In the genomic region with DNA sequence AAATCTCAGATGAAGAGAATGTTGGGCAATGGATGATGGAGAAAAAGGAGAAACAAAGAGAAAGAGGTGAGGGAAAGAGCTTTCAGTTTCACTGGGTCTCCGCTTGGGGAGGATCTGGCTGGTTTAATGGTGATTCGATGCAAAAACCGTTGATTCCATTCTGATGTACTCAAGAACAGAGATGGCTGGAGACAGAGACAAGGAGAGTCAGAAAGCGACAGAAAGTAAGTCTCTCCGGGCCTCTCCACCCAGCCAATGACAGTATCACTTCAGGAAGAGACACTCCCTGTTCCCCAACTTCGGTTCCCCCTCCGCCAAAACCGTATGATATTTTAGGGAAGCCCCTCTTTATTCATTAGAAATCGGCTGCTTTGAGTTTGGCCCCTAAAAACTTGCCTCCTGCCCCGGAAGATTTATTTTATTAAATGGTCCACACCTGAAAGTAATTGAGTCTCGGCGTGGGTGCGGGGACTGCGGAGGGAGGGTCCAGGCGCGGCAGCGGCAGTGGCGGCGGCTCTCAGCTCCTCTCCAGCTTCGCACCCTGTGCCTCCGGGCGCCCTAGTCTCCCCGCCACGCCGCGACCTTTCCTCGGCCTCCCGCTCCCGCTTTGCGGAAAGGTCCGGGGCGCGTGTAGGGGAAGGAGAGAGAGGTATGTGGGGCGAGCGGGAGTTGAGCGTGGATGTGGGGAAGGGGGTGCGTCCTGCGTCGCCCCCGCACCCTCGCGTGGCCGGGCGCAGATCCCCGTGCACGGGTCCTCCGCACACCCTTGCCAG, we compare ENCODE assay signal across 9 cellular contexts. TPM values are rescaled to one million over a fixed set of nuclear protein-coding genes. Genes with fewer than 3 reads are reported as not detected.
A peak's percentile ranks its signal among the peaks of the same experiment; 100 is the strongest.
DNase-seq lines count a peak whose midpoint lies in the region; ATAC-seq, FAIRE-seq and TF ChIP-seq lines count a peak whose summit lies in the region.
"Had no signal": no experiment of that assay in that cellular context is flagged by ENCODE, and none has a peak within 500 bp of the region (broad histone marks: within the 10 kb centered on the region; RNA-seq: fewer than 3 reads in every experiment).

No MANE protein-coding gene starts in this region.

- no peaks in the 10 kb centered on the region for H4K20me1 ChIP-seq in GM23248 (ENCODE audit: insufficient read depth)
- no peaks in the 10 kb centered on the region for H4K20me1 ChIP-seq in keratinocyte (ENCODE audit: control insufficient read depth, extremely low read depth, insufficient read depth, low read length)

- no peak overlapping the region for H3K27ac ChIP-seq in GM23248
- no peak overlapping the region for H3K27ac ChIP-seq in keratinocyte (ENCODE audit: control insufficient read depth, insufficient read depth, low read length)

- 14% methylated on average over 46 to 47 of the region's 47 CpGs for WGBS in GM23248 (ENCODE audit: low coverage in 1 of 2, low lambda C conversion rate in 2 of 2, missing lambda C conversion rate in 2 of 2), 2 experiments

- H2AFZ ChIP-seq in GM23248 (peak overlapping the region; percentile 74), keratinocyte (ENCODE audit: control insufficient read depth, low read length) (no peak overlapping the region)

- CTCF ChIA-PET in HEK293T (lab: Yijun Ruan, JAX): no interaction called here

- H3K4me2 ChIP-seq in GM23248 (ENCODE audit: unreplicated experiment) (peak overlapping the region; percentile 77), keratinocyte (ENCODE audit: control insufficient read depth, extremely low read depth, insufficient read depth, low read depth, low read length) (peak overlapping the region; percentile 89)

- no peaks in the 10 kb centered on the region for H3K9me3 Mint-ChIP-seq in activated T-cell treated with anti-CD3 and anti-CD28 coated beads, Interleukin-2, amount 50 U/mL, for 72 hours
- H3K9me3 Mint-ChIP-seq in stimulated activated effector memory CD8-positive, alpha-beta T cell treated with anti-CD3 and anti-CD28 coated beads, Interleukin-12 subunit alpha, Interleukin-12 subunit beta, amount 100 ng/mL, for 72 hours: no peaks in the 10 kb centered on the region

- peaks cover 0 to 5% of the 10 kb centered on the region in 2 donors for H3K36me3 Mint-ChIP-seq in activated T-cell treated with anti-CD3 and anti-CD28 coated beads, Interleukin-2, amount 50 U/mL, for 72 hours (ENCODE audit: insufficient read depth in 2 of 2)
- H3K36me3 Mint-ChIP-seq in stimulated activated effector memory CD8-positive, alpha-beta T cell treated with anti-CD3 and anti-CD28 coated beads, Interleukin-12 subunit alpha, Interleukin-12 subunit beta, amount 100 ng/mL, for 72 hours: no peaks in the 10 kb centered on the region

- H3K4me1 ChIP-seq in GM23248 (ENCODE audit: insufficient read depth) (no peaks in the 10 kb centered on the region), keratinocyte (ENCODE audit: control insufficient read depth, extremely low read depth, insufficient read depth, low read length) (peaks cover 6% of the 10 kb centered on the region), BE2C (peaks cover 5% of the 10 kb centered on the region)

- H3K36me3 ChIP-seq in GM23248 (ENCODE audit: low read depth) (no peaks in the 10 kb centered on the region), keratinocyte (ENCODE audit: control insufficient read depth in 2 of 2, extremely low read depth in 1 of 2, insufficient read depth in 2 of 2, low read length in 2 of 2) (no peaks in the 10 kb centered on the region), BE2C (no peaks in the 10 kb centered on the region)

- no peak for TF ChIP-seq CTCF in keratinocyte (optimal IDR thresholded peaks at IDR 0.05 in 1 of 3, IDR thresholded peaks at IDR 0.05 in 1 of 3, conservative IDR thresholded peaks at IDR 0.05 in 1 of 3; ENCODE audit: extremely low read depth in 1 of 3, insufficient read depth in 2 of 3, low read length in 3 of 3)
- no peak for TF ChIP-seq CTCF in BE2C (IDR thresholded peaks at IDR 0.05; ENCODE audit: low read depth, low read length)

- peaks cover 76% of the 10 kb centered on the region for H3K27me3 Mint-ChIP-seq in activated T-cell treated with anti-CD3 and anti-CD28 coated beads, Interleukin-2, amount 50 U/mL, for 72 hours (ENCODE audit: low read depth)

- H3F3A ChIP-seq in GM23248 (ENCODE audit: insufficient read depth): peaks cover 8% of the 10 kb centered on the region; the same call in 1 of the 2 replicates

- H3K4me1 Mint-ChIP-seq in activated T-cell treated with anti-CD3 and anti-CD28 coated beads, Interleukin-2, amount 50 U/mL, for 72 hours (ENCODE audit: low read depth): peaks cover 21% of the 10 kb centered on the region
- peaks cover 35% of the 10 kb centered on the region for H3K4me1 Mint-ChIP-seq in stimulated activated effector memory CD8-positive, alpha-beta T cell treated with anti-CD3 and anti-CD28 coated beads, Interleukin-12 subunit alpha, Interleukin-12 subunit beta, amount 100 ng/mL, for 72 hours

- dilution Hi-C loops in keratinocyte (cut with MboI; ENCODE audit: extremely low pct_ligation_motif_present, low sequenced_read_pairs): no loop called here

- H3K79me2 ChIP-seq in GM23248 (ENCODE audit: insufficient read depth): no peaks in the 10 kb centered on the region
- H3K79me2 ChIP-seq in keratinocyte (ENCODE audit: control insufficient read depth, insufficient read depth, low read length): no peaks in the 10 kb centered on the region

- peak overlapping the region; percentile 34 for H3K27ac Mint-ChIP-seq in activated T-cell treated with anti-CD3 and anti-CD28 coated beads, Interleukin-2, amount 50 U/mL, for 72 hours
- peak overlapping the region; percentile 65 for H3K27ac Mint-ChIP-seq in stimulated activated effector memory CD8-positive, alpha-beta T cell treated with anti-CD3 and anti-CD28 coated beads, Interleukin-12 subunit alpha, Interleukin-12 subunit beta, amount 100 ng/mL, for 72 hours

- POLR2A ChIA-PET in HEK293T (lab: Yijun Ruan, JAX): no interaction called here

- H3K27me3 ChIP-seq in GM23248 (replicated peaks; ENCODE audit: insufficient read depth) (peaks cover 49% of the 10 kb centered on the region), keratinocyte (ENCODE audit: control insufficient read depth, extremely low read depth, insufficient read depth, low read length) (peaks cover 56% of the 10 kb centered on the region), BE2C (no peaks in the 10 kb centered on the region)

- H3K9me2 ChIP-seq in GM23248 (ENCODE audit: insufficient read depth): no peaks in the 10 kb centered on the region

- H3K9me1 ChIP-seq in keratinocyte (ENCODE audit: control insufficient read depth, extremely low read depth, insufficient read depth, low read length): no peaks in the 10 kb centered on the region

- H3K4me3 ChIP-seq in GM23248 (peak overlapping the region; percentile 68), keratinocyte (ENCODE audit: control insufficient read depth in 2 of 3, extremely low read depth in 1 of 3, insufficient read depth in 2 of 3, low read depth in 1 of 3, low read length in 3 of 3) (peak overlapping the region in 2 of 3 experiments; percentile 65 to 71), BE2C (ENCODE audit: low read depth, low read length) (no peak overlapping the region)

- peak overlapping the region; percentile 73 to 85 for H3K4me3 Mint-ChIP-seq in activated T-cell treated with anti-CD3 and anti-CD28 coated beads, Interleukin-2, amount 50 U/mL, for 72 hours
- H3K4me3 Mint-ChIP-seq in stimulated activated effector memory CD8-positive, alpha-beta T cell treated with anti-CD3 and anti-CD28 coated beads, Interleukin-12 subunit alpha, Interleukin-12 subunit beta, amount 100 ng/mL, for 72 hours: peak overlapping the region; percentile 81

- in situ Hi-C loops in GM23248 (cut with MboI): no loop called here

- H3K9me3 ChIP-seq in GM23248 (ENCODE audit: low read depth) (no peaks in the 10 kb centered on the region), keratinocyte (ENCODE audit: control insufficient read depth, low read depth, low read length) (no peaks in the 10 kb centered on the region), BE2C (no peaks in the 10 kb centered on the region)

- DNase-seq in GM23248: peak; percentile 34
- peak in 1 of 2 donors; percentile 23 for DNase-seq in activated T-cell treated with anti-CD3 and anti-CD28 coated beads, Interleukin-2, amount 50 U/mL, for 72 hours
- no peak for DNase-seq in keratinocyte (ENCODE audit: low read depth, low spot score)
- no peak for DNase-seq in stimulated activated effector memory CD8-positive, alpha-beta T cell treated with anti-CD3 and anti-CD28 coated beads, Interleukin-12 subunit alpha, Interleukin-12 subunit beta, amount 100 ng/mL, for 72 hours (ENCODE audit: low spot score in 2 of 2)
- DNase-seq in OCI-M2 (lab: John Stamatoyannopoulos, UW; ENCODE audit: unreplicated experiment): no peak
- no peak for DNase-seq in HEK293T (ENCODE audit: extremely low spot score)
- DNase-seq in NCI-H69 (lab: John Stamatoyannopoulos, UW): no peak
- DNase-seq in BE2C: no peak
- DNase-seq: NCI-H446 had no signal

- ATAC-seq in activated T-cell treated with anti-CD3 and anti-CD28 coated beads, Interleukin-2, amount 50 U/mL, for 72 hours (replicated peaks in 1 of 2): peak; percentile 20 to 31
- no peak for ATAC-seq in stimulated activated effector memory CD8-positive, alpha-beta T cell treated with anti-CD3 and anti-CD28 coated beads, Interleukin-12 subunit alpha, Interleukin-12 subunit beta, amount 100 ng/mL, for 72 hours

- FAIRE-seq in keratinocyte (lab: Jason Lieb, UNC): no peak

- peak overlapping the region; percentile 40; the same call in 1 of the 2 replicates for H3K9ac ChIP-seq in GM23248
- H3K9ac ChIP-seq in keratinocyte (ENCODE audit: control insufficient read depth, extremely low read depth, insufficient read depth, low read length): no peak overlapping the region

RNA-seq across cellular contexts. Expression of a gene that starts 13.2 kb away (rescaled TPM):
- total RNA-seq in GM23248 (2014; rRNA removed; shearing (Covaris generic)): not detected in 2 replicates
- polyA plus RNA-seq in GM23248 (2016; fragmentation: Nextera tagmentation; extraction: Ambion mirVana) (not detected in 2 replicates), keratinocyte (not detected in 3 replicates)
- not detected for total RNA-seq in activated T-cell treated with anti-CD3 and anti-CD28 coated beads, Interleukin-2, amount 50 U/mL, for 72 hours
- polyA plus RNA-seq in keratinocyte (2011; ENCODE audit: low read depth): not detected
- not detected in 2 replicates for polyA plus RNA-seq in keratinocyte (2011; cell fraction: cytosol; rRNA removed)
- not detected in 2 replicates for polyA plus RNA-seq in keratinocyte (2011; cell fraction: nucleus; rRNA removed)
- not detected in 2 replicates for polyA plus RNA-seq in keratinocyte (2012; ENCODE audit: low replicate concordance)
- not detected in 3 replicates for polyA minus RNA-seq in keratinocyte
- polyA minus RNA-seq in keratinocyte (2011; cell fraction: cytosol; rRNA and poly(A)+ RNA removed): not detected
- not detected in 2 replicates for polyA minus RNA-seq in keratinocyte (2011; cell fraction: nucleus; rRNA and poly(A)+ RNA removed)
- polyA plus RNA-seq in BE2C (2012; ENCODE audit: insufficient read depth, insufficient read length, low read depth): not detected

RNA-seq across cellular contexts. Expression of a gene that starts 28.6 kb away (rescaled TPM):
- total RNA-seq in GM23248 (2014; rRNA removed; shearing (Covaris generic)): not detected in 2 replicates
- polyA plus RNA-seq in GM23248 (2016; fragmentation: Nextera tagmentation; extraction: Ambion mirVana) (not detected in 2 replicates), keratinocyte (not detected in 3 replicates)
- total RNA-seq in activated T-cell treated with anti-CD3 and anti-CD28 coated beads, Interleukin-2, amount 50 U/mL, for 72 hours: not detected
- not detected for polyA plus RNA-seq in keratinocyte (2011; ENCODE audit: low read depth)
- polyA plus RNA-seq in keratinocyte (2011; cell fraction: cytosol; rRNA removed): not detected in 2 replicates
- polyA plus RNA-seq in keratinocyte (2011; cell fraction: nucleus; rRNA removed): not detected in 2 replicates
- not detected in 2 replicates for polyA plus RNA-seq in keratinocyte (2012; ENCODE audit: low replicate concordance)
- not detected in 3 replicates for polyA minus RNA-seq in keratinocyte
- not detected for polyA minus RNA-seq in keratinocyte (2011; cell fraction: cytosol; rRNA and poly(A)+ RNA removed)
- polyA minus RNA-seq in keratinocyte (2011; cell fraction: nucleus; rRNA and poly(A)+ RNA removed): not detected in 2 replicates
- 0.49 TPM for polyA plus RNA-seq in BE2C (2012; ENCODE audit: insufficient read depth, insufficient read length, low read depth)

RNA-seq across cellular contexts. Expression of a gene that starts 49.2 kb away (rescaled TPM):
- total RNA-seq in GM23248 (2014; rRNA removed; shearing (Covaris generic)): 41.9 and 49.9 TPM in 2 replicates
- polyA plus RNA-seq in GM23248 (2016; fragmentation: Nextera tagmentation; extraction: Ambion mirVana) (21.3 and 24.4 TPM in 2 replicates), keratinocyte (24.6 to 31.8 TPM (median 28.9 TPM) in 3 replicates)
- 10 to 100 TPM; 35.8 to 41.0 TPM for total RNA-seq in activated T-cell treated with anti-CD3 and anti-CD28 coated beads, Interleukin-2, amount 50 U/mL, for 72 hours
- 44.3 TPM for polyA plus RNA-seq in keratinocyte (2011; ENCODE audit: low read depth)
- 21.7 and 22.0 TPM in 2 replicates for polyA plus RNA-seq in keratinocyte (2011; cell fraction: cytosol; rRNA removed)
- 69.0 and 72.7 TPM in 2 replicates for polyA plus RNA-seq in keratinocyte (2011; cell fraction: nucleus; rRNA removed)
- 20.3 and 21.5 TPM in 2 replicates for polyA plus RNA-seq in keratinocyte (2012; ENCODE audit: low replicate concordance)
- 35.9 to 39.9 TPM (median 38.2 TPM) in 3 replicates for polyA minus RNA-seq in keratinocyte
- 17.8 TPM for polyA minus RNA-seq in keratinocyte (2011; cell fraction: cytosol; rRNA and poly(A)+ RNA removed)
- polyA minus RNA-seq in keratinocyte (2011; cell fraction: nucleus; rRNA and poly(A)+ RNA removed): 39.6 and 53.4 TPM in 2 replicates
- polyA plus RNA-seq in BE2C (2012; ENCODE audit: insufficient read depth, insufficient read length, low read depth): 49.2 TPM
